Comparison of ENCODE assay signal across 30 cellular contexts in the genomic region with DNA sequence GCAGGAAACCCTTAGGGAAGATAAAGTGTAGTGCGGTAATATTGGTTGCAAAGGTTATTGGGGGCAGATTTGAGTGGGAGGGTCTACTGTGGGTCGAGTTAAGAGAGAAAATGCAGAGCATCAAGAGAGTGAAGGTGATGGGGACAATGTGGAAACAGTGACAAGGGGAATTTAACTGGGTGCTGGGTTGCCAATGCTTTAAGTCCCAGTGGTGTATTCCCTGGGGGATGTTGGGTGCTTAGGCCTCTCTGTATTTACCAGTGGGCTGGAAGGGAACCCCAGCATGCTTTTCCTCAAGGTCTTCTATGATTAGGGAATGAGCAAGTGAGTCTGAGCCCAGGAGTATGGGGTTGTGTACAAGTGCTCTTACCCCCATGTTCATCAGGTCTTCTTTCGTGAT.
"Had no signal": no experiment of that assay in that cellular context is flagged by ENCODE, and none has a peak within 500 bp of the region (broad histone marks: within the 10 kb centered on the region; RNA-seq: fewer than 3 reads in every experiment).

No MANE protein-coding gene starts in this region.

- ATAC-seq: activated naive CD8-positive, alpha-beta T cell treated with anti-CD3 and anti-CD28 coated beads, Interleukin-2, amount 50 U/mL, for 24 hours; activated T-cell treated with anti-CD3 and anti-CD28 coated beads, Interleukin-2, amount 50 U/mL, for 4 hours; Panc1 had no signal

- H3K9me3 Mint-ChIP-seq: activated CD4-positive, alpha-beta memory T cell treated with anti-CD3 and anti-CD28 coated beads, Interleukin-2, amount 10 ng/mL, durations not matched to agents 7 days and 5 days; activated naive CD4-positive, alpha-beta T cell treated with anti-CD3 and anti-CD28 coated beads for 36 hours; activated naive CD8-positive, alpha-beta T cell treated with anti-CD3 and anti-CD28 coated beads, Interleukin-2, amount 50 U/mL, for 24 hours; activated T-cell treated with anti-CD3 and anti-CD28 coated beads, Interleukin-2, amount 50 U/mL, for 4 hours; activated T-helper 1 cell treated with anti-CD3 and anti-CD28 coated beads, Interleukin-12 subunit alpha, Interleukin-12 subunit beta, Interleukin-2, Interleukin-4 antibody, amounts not matched to agents 30 ng/mL and 10 ng/mL and 1 ng/mL, durations not matched to agents 14 hours and 24 hours and 36 hours had no signal

- H3K4me3 ChIP-seq: SJCRH30, SK-N-MC had no signal

- DNase-seq: activated CD4-positive, alpha-beta memory T cell treated with anti-CD3 and anti-CD28 coated beads, Interleukin-2, amount 10 ng/mL, durations not matched to agents 7 days and 5 days; activated CD4-positive, alpha-beta T cell treated with anti-CD3 and anti-CD28 coated beads for 1 hour; activated CD4-positive, alpha-beta T cell treated with anti-CD3 and anti-CD28 coated beads for 48 hours; activated CD4-positive, CD25-positive, alpha-beta regulatory T cell; activated gamma-delta T cell treated with Interleukin-2 at 50 U/mL for 16 hours; activated naive CD4-positive, alpha-beta T cell treated with anti-CD3 and anti-CD28 coated beads for 36 hours; activated naive CD8-positive, alpha-beta T cell treated with anti-CD3 and anti-CD28 coated beads, Interleukin-2, amount 50 U/mL, for 24 hours; activated T-cell treated with anti-CD3 and anti-CD28 coated beads, Interleukin-2, amount 50 U/mL, for 4 hours; anterior cingulate cortex; caudate nucleus; cerebellar nuclear complex; Kasumi-1; MM.1S; MV-4-11; NCI-H1092 treated with DMSO at 0.1 percent for 48 hours; NCI-H1417; NCI-H146; NCI-H1930; NCI-H2081 treated with DMSO at 0.1 percent for 48 hours; NCI-H345; NCI-H524 treated with DMSO at 0.1 percent for 48 hours; SHP77; SJCRH30; T1000; WERI-Rb-1 had no signal

- H3K27me3 Mint-ChIP-seq: brain had no signal

- H3K27me3 ChIP-seq: SJCRH30 had no signal

- H3K4me1 Mint-ChIP-seq: activated CD4-positive, alpha-beta memory T cell treated with anti-CD3 and anti-CD28 coated beads, Interleukin-2, amount 10 ng/mL, durations not matched to agents 7 days and 5 days; activated naive CD8-positive, alpha-beta T cell treated with anti-CD3 and anti-CD28 coated beads, Interleukin-2, amount 50 U/mL, for 24 hours had no signal

- H3K4me3 Mint-ChIP-seq: activated CD4-positive, alpha-beta memory T cell treated with anti-CD3 and anti-CD28 coated beads, Interleukin-2, amount 10 ng/mL, durations not matched to agents 7 days and 5 days; activated naive CD4-positive, alpha-beta T cell treated with anti-CD3 and anti-CD28 coated beads for 36 hours; activated naive CD8-positive, alpha-beta T cell; activated naive CD8-positive, alpha-beta T cell treated with anti-CD3 and anti-CD28 coated beads, Interleukin-2, amount 50 U/mL, for 24 hours; activated T-cell treated with anti-CD3 and anti-CD28 coated beads, Interleukin-2, amount 50 U/mL, for 4 hours; activated T-helper 1 cell treated with anti-CD3 and anti-CD28 coated beads, Interleukin-12 subunit alpha, Interleukin-12 subunit beta, Interleukin-2, Interleukin-4 antibody, amounts not matched to agents 30 ng/mL and 10 ng/mL and 1 ng/mL, durations not matched to agents 14 hours and 24 hours and 36 hours; brain had no signal

- H3K27ac Mint-ChIP-seq: activated CD4-positive, alpha-beta memory T cell treated with anti-CD3 and anti-CD28 coated beads, Interleukin-2, amount 10 ng/mL, durations not matched to agents 7 days and 5 days; activated naive CD4-positive, alpha-beta T cell treated with anti-CD3 and anti-CD28 coated beads for 36 hours; activated naive CD8-positive, alpha-beta T cell; activated naive CD8-positive, alpha-beta T cell treated with anti-CD3 and anti-CD28 coated beads, Interleukin-2, amount 50 U/mL, for 24 hours; activated T-helper 1 cell treated with anti-CD3 and anti-CD28 coated beads, Interleukin-12 subunit alpha, Interleukin-12 subunit beta, Interleukin-2, Interleukin-4 antibody, amounts not matched to agents 30 ng/mL and 10 ng/mL and 1 ng/mL, durations not matched to agents 14 hours and 24 hours and 36 hours; brain had no signal

- H3K36me3 ChIP-seq: WERI-Rb-1 had no signal

- H3K36me3 Mint-ChIP-seq: activated naive CD8-positive, alpha-beta T cell had no signal

- H3K27ac ChIP-seq: SJCRH30, SK-N-MC, WERI-Rb-1 had no signal
